ENCODE assay signal across 8 cellular contexts in genomic region chr1:156592158-156592909, GRCh38. TPM values are rescaled to one million over a fixed set of nuclear protein-coding genes. Genes with fewer than 3 reads are reported as not detected.
A peak's percentile ranks its signal among the peaks of the same experiment; 100 is the strongest.
DNase-seq lines count a peak whose midpoint lies in the region; ATAC-seq and TF ChIP-seq lines count a peak whose summit lies in the region.

No MANE protein-coding gene starts in this region.

- H3K36me3 ChIP-seq in ACC112 (ENCODE audit: insufficient read depth, low read length) (no peaks in the 10 kb centered on the region), HUES64 (ENCODE audit: insufficient read depth, low read length) (peaks cover 48% of the 10 kb centered on the region), mammary epithelial cell (ENCODE audit: insufficient read depth, low read length) (peaks cover 20% of the 10 kb centered on the region)

- ATAC-seq in HG03025 (IDR thresholded peaks at IDR 0.05; ENCODE audit: low FRiP score, unreplicated experiment) (no peak), HG03039 (IDR thresholded peaks at IDR 0.05; ENCODE audit: unreplicated experiment) (no peak)

- H3K9me3 ChIP-seq in HUES64 (ENCODE audit: insufficient read depth, low read depth, low read length): no peaks in the 10 kb centered on the region
- H3K9me3 ChIP-seq in mammary epithelial cell (replicated peaks; ENCODE audit: insufficient read depth, low read length): no peaks in the 10 kb centered on the region
- H3K9me3 ChIP-seq in mononuclear cell (ENCODE audit: low read depth, low read length): no peaks in the 10 kb centered on the region

- H3K4me3 ChIP-seq in ACC112 (ENCODE audit: low read depth, low read length) (peak overlapping the region; percentile 82), HUES64 (ENCODE audit: low read length) (peak overlapping the region; percentile 94), mammary epithelial cell (replicated peaks in 1 of 3; ENCODE audit: insufficient read depth in 1 of 3, low read depth in 2 of 3, low read length in 3 of 3) (peak overlapping the region; percentile 70 to 80 (median 77)), mononuclear cell (ENCODE audit: low read length) (peak overlapping the region; percentile 59)

- 58% methylated on average over 15 of the region's 16 CpGs for WGBS in HUES64
- 37% methylated on average over 12 of the region's 16 CpGs for WGBS in mammary epithelial cell (ENCODE audit: low coverage, missing lambda C conversion rate)

- H3K4me1 ChIP-seq in ACC112 (ENCODE audit: control insufficient read depth, insufficient read depth, low read length, unreplicated experiment) (peaks cover 6% of the 10 kb centered on the region), HUES64 (ENCODE audit: insufficient read depth, low read length) (0 out of 2 replicates have a peak, but pooled peaks cover 6% of the 10 kb centered on the region), mammary epithelial cell (ENCODE audit: insufficient read depth, low read length) (peaks cover 11% of the 10 kb centered on the region), mononuclear cell (ENCODE audit: insufficient read depth, low read length) (peaks cover 18% of the 10 kb centered on the region)

- peak overlapping the region; percentile 86 for H3K4me2 ChIP-seq in mammary epithelial cell (ENCODE audit: insufficient read depth, low read depth, low read length)

- H4K20me1 ChIP-seq in mammary epithelial cell (ENCODE audit: insufficient read depth, low read length): no peaks in the 10 kb centered on the region

- no peaks in the 10 kb centered on the region for H3K79me2 ChIP-seq in ACC112 (ENCODE audit: control insufficient read depth, insufficient read depth, low read length, unreplicated experiment)
- peaks cover 14% of the 10 kb centered on the region for H3K79me2 ChIP-seq in mammary epithelial cell (ENCODE audit: insufficient read depth, low read length)

- CTCF ChIA-PET in mammary epithelial cell (lab: Charles Lee; ENCODE audit: low non-redundant PET): interaction anchor here (0.6 kb wide), 1 partner anchor 84 kb away, joined by 3 read pairs; no protein-coding TSS in a partner anchor

- DNase-seq in mammary epithelial cell (no peak), NCI-H1694 (lab: John Stamatoyannopoulos, UW) (no peak), glomerular visceral epithelial cell (ENCODE audit: extremely low spot score) (no peak)

- no peak overlapping the region for H3K27ac ChIP-seq in ACC112 (ENCODE audit: low read depth, low read length)
- peak overlapping the region; percentile 62 for H3K27ac ChIP-seq in HUES64 (ENCODE audit: low read depth, low read length)
- H3K27ac ChIP-seq in mammary epithelial cell (ENCODE audit: insufficient read depth, low read depth, low read length): peak overlapping the region; percentile 32

- in situ Hi-C loops in mammary epithelial cell (cut with MboI; ENCODE audit: low sequenced_read_pairs in 2 of 2): no loop called here

- no TSS peak for BruUV-seq in mammary epithelial cell (replicated peaks; lab: Mats Ljungman, UMichigan)

- H3K27me3 ChIP-seq in ACC112 (ENCODE audit: insufficient read depth, low read length) (no peaks in the 10 kb centered on the region), HUES64 (ENCODE audit: insufficient read depth, low read length) (no peaks in the 10 kb centered on the region), mammary epithelial cell (ENCODE audit: insufficient read depth, low read length) (no peaks in the 10 kb centered on the region), mononuclear cell (ENCODE audit: insufficient read depth, low read length) (no peaks in the 10 kb centered on the region)

- TF ChIP-seq CTCF in mammary epithelial cell (conservative IDR thresholded peaks at IDR 0.05 in 1 of 2, IDR thresholded peaks at IDR 0.05 in 1 of 2; ENCODE audit: extremely low read depth in 1 of 2, insufficient read depth in 1 of 2, low read depth in 1 of 2, low read length in 2 of 2): no peak

- H3K9ac ChIP-seq in HUES64 (ENCODE audit: low read depth, low read length) (peak overlapping the region; percentile 92), mammary epithelial cell (ENCODE audit: insufficient read depth, low read length) (peak overlapping the region; percentile 71)

- H2AFZ ChIP-seq in ACC112 (ENCODE audit: low read length, unreplicated experiment) (peak overlapping the region; percentile 29), mammary epithelial cell (ENCODE audit: low read depth, low read length) (peak overlapping the region; percentile 84)

- dilution Hi-C loops in mammary epithelial cell (cut with HindIII; ENCODE audit: low sequenced_read_pairs): no loop called here

- intact Hi-C loops in mammary epithelial cell (cut with micrococcal nuclease): loop anchor here (1.0 kb wide), 1 partner anchor 16 kb away; no protein-coding TSS in a partner anchor

RNA-seq across cellular contexts. Expression of gene NAXE, which starts 0.8 kb away (rescaled TPM):
- polyA plus RNA-seq in HUES64 (2013, experiment 1 of 2): 64.0 TPM
- polyA plus RNA-seq in HUES64 (2013, experiment 2 of 2): 68.0 TPM
- 10 to 100 TPM; 68.7 to 87.1 TPM for total RNA-seq in mammary epithelial cell
- 103 TPM for polyA plus RNA-seq in mammary epithelial cell
- polyA minus RNA-seq in mammary epithelial cell: 60.7 TPM
- total RNA-seq in mononuclear cell: 23.9 TPM

RNA-seq across cellular contexts. Expression of gene GPATCH4, which starts 8.9 kb away (rescaled TPM):
- 49.9 TPM for polyA plus RNA-seq in HUES64 (2013, experiment 1 of 2)
- 44.9 TPM for polyA plus RNA-seq in HUES64 (2013, experiment 2 of 2)
- 10 to 100 TPM; 16.3 to 49.7 TPM for total RNA-seq in mammary epithelial cell
- 38.7 TPM for polyA plus RNA-seq in mammary epithelial cell
- 62.9 TPM for polyA minus RNA-seq in mammary epithelial cell
- 15.0 TPM for total RNA-seq in mononuclear cell

RNA-seq across cellular contexts. Expression of gene TTC24, which starts 12.8 kb away (rescaled TPM):
- not detected for polyA plus RNA-seq in HUES64 (2013, experiment 1 of 2)
- polyA plus RNA-seq in HUES64 (2013, experiment 2 of 2): not detected
- not detected for total RNA-seq in mammary epithelial cell
- not detected for polyA plus RNA-seq in mammary epithelial cell
- not detected for polyA minus RNA-seq in mammary epithelial cell
- total RNA-seq in mononuclear cell: 1.2 TPM

RNA-seq across cellular contexts. Expression of gene IQGAP3, which starts 20.0 kb away (rescaled TPM):
- polyA plus RNA-seq in HUES64 (2013, experiment 1 of 2): 13.1 TPM
- 14.0 TPM for polyA plus RNA-seq in HUES64 (2013, experiment 2 of 2)
- total RNA-seq in mammary epithelial cell (10 to 100 TPM in 1 of 2 donors, 1 to 10 TPM in 1; 1.3 to 35.7 TPM), mononuclear cell (0.10 TPM)
- 16.6 TPM for polyA plus RNA-seq in mammary epithelial cell
- polyA minus RNA-seq in mammary epithelial cell: 56.3 TPM

RNA-seq across cellular contexts. Expression of gene HAPLN2, which starts 26.9 kb away (rescaled TPM):
- polyA plus RNA-seq in HUES64 (2013, experiment 1 of 2): not detected
- 0.19 TPM for polyA plus RNA-seq in HUES64 (2013, experiment 2 of 2)
- total RNA-seq in mammary epithelial cell (not detected), mononuclear cell (0.21 TPM)
- not detected for polyA plus RNA-seq in mammary epithelial cell
- polyA minus RNA-seq in mammary epithelial cell: not detected
